Comparison of ENCODE assay signal across 14 cellular contexts in the genomic region with DNA sequence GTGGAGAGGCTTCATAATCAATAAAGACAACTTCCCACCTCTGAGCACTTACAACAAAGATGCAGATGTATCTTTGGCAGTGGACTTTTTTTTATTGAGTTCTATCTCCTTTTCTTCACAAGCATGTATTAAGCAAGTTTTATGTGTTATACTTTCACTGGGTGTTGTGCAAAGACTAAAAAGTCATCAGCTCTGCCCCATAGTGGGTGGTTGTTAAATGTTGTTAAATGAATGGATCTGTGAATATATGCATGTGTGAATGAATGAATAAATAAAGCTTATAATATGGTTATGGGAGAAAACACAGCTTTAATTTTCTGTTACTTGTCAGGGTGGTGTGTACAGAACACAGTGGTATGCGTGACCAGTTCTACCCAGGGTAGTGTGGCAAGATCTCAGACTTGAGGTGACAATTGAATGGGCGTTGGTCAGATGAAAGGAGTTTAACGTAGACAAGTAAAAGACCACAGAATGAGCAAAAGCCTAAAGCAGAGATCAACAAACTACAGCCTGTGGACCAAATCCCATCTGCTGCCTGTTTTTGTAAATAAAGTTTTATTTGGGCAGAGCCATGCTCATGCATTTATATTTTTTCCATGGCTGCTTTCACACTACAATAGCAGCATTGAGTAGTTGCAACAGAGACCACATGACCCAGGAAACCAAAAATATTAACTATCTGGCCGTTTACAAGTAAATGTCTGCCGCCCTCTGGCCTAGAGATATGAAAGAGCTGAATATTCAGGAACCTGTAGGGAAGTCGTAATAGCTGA.
DNase-seq lines count a peak whose midpoint lies in the region; ATAC-seq and TF ChIP-seq lines count a peak whose summit lies in the region.
"Had no signal": no experiment of that assay in that cellular context is flagged by ENCODE, and none has a peak within 500 bp of the region (broad histone marks: within the 10 kb centered on the region; RNA-seq: fewer than 3 reads in every experiment).

No MANE protein-coding gene starts in this region.

- H3K9me3 ChIP-seq in neutrophil (no peaks in the 10 kb centered on the region), transverse colon (no peaks in the 10 kb centered on the region)

- ATAC-seq in activated B cell treated with CpG ODN at 0.5 μM for 24 hours (ENCODE audit: low read depth) (no peak), HG02642 (IDR thresholded peaks at IDR 0.05; ENCODE audit: poor library complexity, unreplicated experiment) (no peak)

- no peak for TF ChIP-seq POLR2A in transverse colon (IDR thresholded peaks at IDR 0.05)

- peaks cover 76 to 81% of the 10 kb centered on the region in 2 experiments for H3K4me1 ChIP-seq in neutrophil (ENCODE audit: control insufficient read depth in 1 of 2, insufficient read depth in 1 of 2, low read depth in 1 of 2, low read length in 1 of 2)
- H3K4me1 ChIP-seq in transverse colon = peaks cover 7 to 15% (median 11%) of the 10 kb centered on the region in 4 donors

- in situ Hi-C loops in transverse colon (cut with MboI; ENCODE audit: low pct_ligation_motif_present in 1 of 4, low pct_unique_long_range_greater_than_20kb in 1 of 4, low sequenced_read_pairs in 3 of 4) = no loop called here

- no peaks in the 10 kb centered on the region for H3K27me3 ChIP-seq in neutrophil
- H3K27me3 ChIP-seq in transverse colon = no peaks in the 10 kb centered on the region

- H3K9me3 Mint-ChIP-seq in activated B cell treated with CpG ODN at 0.5 μM for 24 hours = peaks cover 3% of the 10 kb centered on the region
- H3K9me3 Mint-ChIP-seq: H9 had no signal

- peaks cover 62% of the 10 kb centered on the region for H3K4me1 Mint-ChIP-seq in activated B cell treated with CpG ODN at 0.5 μM for 24 hours
- H3K4me1 Mint-ChIP-seq: H9 had no signal

- peak overlapping the region; percentile 6 for H3K4me3 Mint-ChIP-seq in activated B cell treated with CpG ODN at 0.5 μM for 24 hours
- H3K4me3 Mint-ChIP-seq: H9 had no signal

- CTCF ChIA-PET in activated B cell treated with CpG ODN at 0.5 μM for 24 hours (lab: Charles Lee) = interaction anchor here (0.5 to 1.0 kb wide), 3 partner anchors 17 to 149 kb away, joined by 3 to 4 read pairs (median 3); no protein-coding TSS in a partner anchor

- no peak for TF ChIP-seq EP300 in transverse colon (IDR thresholded peaks at IDR 0.05; ENCODE audit: low read depth)

- H3K36me3 ChIP-seq in neutrophil (no peaks in the 10 kb centered on the region), transverse colon (no peaks in the 10 kb centered on the region)

- H3K4me3 ChIP-seq in neutrophil (ENCODE audit: low read depth in 1 of 2, low read length in 1 of 2) = peak overlapping the region; percentile 48 to 55
- no peak overlapping the region for H3K4me3 ChIP-seq in transverse colon

- TF ChIP-seq CTCF in activated B cell treated with CpG ODN at 0.5 μM for 24 hours (IDR thresholded peaks at IDR 0.05) (no peak), neutrophil (IDR thresholded peaks at IDR 0.05) (no peak), transverse colon (IDR thresholded peaks at IDR 0.05) (no peak)

- DNase-seq in COLO829 (ENCODE audit: low spot score) = peak; percentile 28
- peak; percentile 36 for DNase-seq in HT-29 (ENCODE audit: low spot score)
- DNase-seq in activated B cell treated with CpG ODN at 0.5 μM for 24 hours = no peak
- DNase-seq in transverse colon = no peak
- no peak for DNase-seq in NCI-H1105 (lab: John Stamatoyannopoulos, UW)
- DNase-seq in stimulated activated CD4-positive, alpha-beta T cell treated with anti-CD3 and anti-CD28 coated beads, Interleukin-4, amount 100 ng/mL, for 4 hours = no peak
- DNase-seq: activated CD4-positive, CD25-positive, alpha-beta regulatory T cell; activated naive CD4-positive, alpha-beta T cell treated with anti-CD3 and anti-CD28 coated beads, Interleukin-2, amount 50 U/mL, for 16 hours; C1 segment of cervical spinal cord; effector memory CD4-positive, alpha-beta T cell; H9 had no signal

- 74 to 79% methylated on average over 5 to 6 of the region's 6 CpGs for WGBS in transverse colon (ENCODE audit: low coverage in 1 of 2), 2 donors

- intact Hi-C loops in activated B cell treated with CpG ODN at 0.5 μM for 24 hours (cut with micrococcal nuclease) = loop anchor here (5.0 kb wide), 2 partner anchors 46 to 149 kb away; no protein-coding TSS in a partner anchor
- intact Hi-C loops in transverse colon (cut with DNase I; ENCODE audit: low total_unique reads) = no loop called here

- H3K27ac Mint-ChIP-seq in activated B cell treated with CpG ODN at 0.5 μM for 24 hours = peak overlapping the region; percentile 90
- H3K27ac Mint-ChIP-seq: H9 had no signal

- H3K27me3 Mint-ChIP-seq in activated B cell treated with CpG ODN at 0.5 μM for 24 hours = no peaks in the 10 kb centered on the region

- H3K36me3 Mint-ChIP-seq in activated B cell treated with CpG ODN at 0.5 μM for 24 hours (ENCODE audit: low read depth) = no peaks in the 10 kb centered on the region

- H3K27ac ChIP-seq in neutrophil (peak overlapping the region; percentile 91), transverse colon (no peak overlapping the region)
- H3K27ac ChIP-seq: parathyroid adenoma had no signal

- POLR2A ChIA-PET in activated B cell treated with CpG ODN at 0.5 μM for 24 hours (lab: Charles Lee) = interaction anchor here (0.8 to 1.0 kb wide), 2 partner anchors 29 to 39 kb away, joined by 3 to 4 read pairs; no protein-coding TSS in a partner anchor

Comparison
In these comparisons a context has a peak if more than half of its experiments do, and no peak if none do; other contexts are left out.
1. DNase-seq: peak in COLO829 (single experiment) and HT-29 (single experiment); none in activated B cell treated with CpG ODN at 0.5 μM for 24 hours (single experiment), transverse colon (single experiment), NCI-H1105 (single experiment) and stimulated activated CD4-positive, alpha-beta T cell treated with anti-CD3 and anti-CD28 coated beads, Interleukin-4, amount 100 ng/mL, for 4 hours (0 of 2).
2. H3K4me3 ChIP-seq: peak in neutrophil (2 of 2); none in transverse colon (0 of 4).